In genomic region chr4:2537011-2537830, GRCh38 we compare ENCODE assay signal across 8 cellular contexts. TPM values are rescaled to one million over a fixed set of nuclear protein-coding genes. Genes with fewer than 3 reads are reported as not detected.
DNase-seq lines count a peak whose midpoint lies in the region; ATAC-seq and TF ChIP-seq lines count a peak whose summit lies in the region.

No MANE protein-coding gene starts in this region.

- peak; percentile 14 to 57 (median 40) for DNase-seq in CD4-positive, alpha-beta T cell
- peak; percentile 56 for DNase-seq in WTC11 (ENCODE audit: low spot score)
- DNase-seq in central memory CD4-positive, alpha-beta T cell, result peak; percentile 56
- peak; percentile 42 to 61 for DNase-seq in left colon
- DNase-seq in stimulated activated CD4-positive, alpha-beta T cell treated with anti-CD3 and anti-CD28 coated beads, Interleukin-2, amount 100 ng/mL, for 24 hours, result peak; percentile 59 to 62
- DNase-seq in NCI-H446 treated with DMSO at 0.1 percent for 48 hours (lab: John Stamatoyannopoulos, UW), result no peak

- CTCF ChIA-PET in CD4-positive, alpha-beta T cell (lab: Charles Lee), result interaction anchor here (1.5 to 1.9 kb wide), 2 partner anchors 67 to 125 kb away, joined by 5 read pairs; no protein-coding TSS in a partner anchor
- CTCF ChIA-PET in WTC11 (lab: Charles Lee), result interaction anchor here (0.6 to 1.5 kb wide), 5 partner anchors 34 to 317 kb away, joined by 3 to 4 read pairs (median 3); no protein-coding TSS in a partner anchor

- H3K27ac ChIP-seq in CD4-positive, alpha-beta T cell (ENCODE audit: low read depth, low read length), result peak overlapping the region; percentile 70

- no peaks in the 10 kb centered on the region for H3K9me3 Mint-ChIP-seq in CD4-positive, alpha-beta T cell
- H3K9me3 Mint-ChIP-seq in WTC11, result no peaks in the 10 kb centered on the region

- no peak for TF ChIP-seq RAD21 in Ishikawa (IDR thresholded peaks at IDR 0.05; ENCODE audit: low read depth)

- H3K36me3 Mint-ChIP-seq in CD4-positive, alpha-beta T cell (ENCODE audit: low read depth), result peaks cover 9% of the 10 kb centered on the region
- no peaks in the 10 kb centered on the region for H3K36me3 Mint-ChIP-seq in WTC11

- peak; percentile 3 for ATAC-seq in CD4-positive, alpha-beta T cell (ENCODE audit: poor library complexity)
- ATAC-seq in GM21367 (IDR thresholded peaks at IDR 0.05; ENCODE audit: unreplicated experiment), result peak; percentile 13
- no peak for ATAC-seq in WTC11
- peak; percentile 11 for ATAC-seq in left colon

- no peaks in the 10 kb centered on the region for H3K27me3 ChIP-seq in CD4-positive, alpha-beta T cell (ENCODE audit: control insufficient read depth, insufficient read depth, low read length)

- no peaks in the 10 kb centered on the region for H3K9me3 ChIP-seq in CD4-positive, alpha-beta T cell (ENCODE audit: control insufficient read depth, low read length)

- TF ChIP-seq CTCF in CD4-positive, alpha-beta T cell (IDR thresholded peaks at IDR 0.05), result no peak
- no peak for TF ChIP-seq CTCF in WTC11 (IDR thresholded peaks at IDR 0.05)

- H3K4me3 Mint-ChIP-seq in CD4-positive, alpha-beta T cell, result peak overlapping the region; percentile 95
- peak overlapping the region; percentile 81 for H3K4me3 Mint-ChIP-seq in WTC11

- POLR2A ChIA-PET in CD4-positive, alpha-beta T cell (lab: Charles Lee), result interaction anchor here (0.9 to 2.6 kb wide), 8 partner anchors 34 to 529 kb away, joined by 3 to 48 read pairs (median 4); partner anchors contain the start of genes CFAP99, MXD4, NELFA and RNF4
- POLR2A ChIA-PET in WTC11 (lab: Charles Lee), result interaction anchor here (1.6 kb wide), 1 partner anchor 69 kb away, joined by 9 read pairs; the partner anchor contains the start of gene RNF4

- intact Hi-C loops in CD4-positive, alpha-beta T cell (cut with DNase I, micrococcal nuclease), result loop anchor here (2.0 to 10.0 kb wide), 10 partner anchors 70 to 998 kb away; partner anchors contain the start of genes ADD1 (in 1 of the 2), FAM53A (in 1 of the 2), GRK4 (in 1 of the 2) and HAUS3 (in 1 of the 2)
- intact Hi-C loops in left colon (cut with DNase I, micrococcal nuclease), result no loop called here

- H3K27me3 Mint-ChIP-seq in CD4-positive, alpha-beta T cell, result no peaks in the 10 kb centered on the region
- no peaks in the 10 kb centered on the region for H3K27me3 Mint-ChIP-seq in WTC11 (ENCODE audit: low read depth)

- peak overlapping the region; percentile 86 for H3K27ac Mint-ChIP-seq in CD4-positive, alpha-beta T cell
- H3K27ac Mint-ChIP-seq in WTC11, result peak overlapping the region; percentile 92

- H3K4me1 Mint-ChIP-seq in CD4-positive, alpha-beta T cell (ENCODE audit: low read depth), result peaks cover 20% of the 10 kb centered on the region
- H3K4me1 Mint-ChIP-seq in WTC11, result peaks cover 11% of the 10 kb centered on the region

- no peak for TF ChIP-seq EP300 in Ishikawa (IDR thresholded peaks at IDR 0.05; ENCODE audit: borderline replicate concordance)

TF ChIP-seq in Ishikawa, 13 proteins besides CTCF, POLR2A, EP300 and RAD21 (continues in another document):
- TF ChIP-seq NFIC (IDR thresholded peaks at IDR 0.05), result no peak
- TF ChIP-seq FOXM1 (IDR thresholded peaks at IDR 0.05; ENCODE audit: borderline replicate concordance, low read depth), result peak; percentile 68
- no peak for TF ChIP-seq CREB1 (IDR thresholded peaks at IDR 0.05; ENCODE audit: low read depth)
- TF ChIP-seq ZBTB7A (IDR thresholded peaks at IDR 0.05; ENCODE audit: low read depth), result 0 out of 2 replicates have a peak, but pooled peaks have one; percentile 44
- TF ChIP-seq USF1 (IDR thresholded peaks at IDR 0.05), result no peak
- 0 out of 2 replicates have a peak, but pooled peaks have one; percentile 31 for TF ChIP-seq TAF1 (IDR thresholded peaks at IDR 0.05; ENCODE audit: low read depth)
- TF ChIP-seq TCF12 (IDR thresholded peaks at IDR 0.05; ENCODE audit: low read depth), result no peak
- TF ChIP-seq TEAD4 (IDR thresholded peaks at IDR 0.05), result no peak
- TF ChIP-seq REST (IDR thresholded peaks at IDR 0.05; ENCODE audit: low read depth), result no peak

TF ChIP-seq in WTC11, 78 proteins besides CTCF, POLR2A, EP300 and RAD21 (continues in another document):
- TF ChIP-seq AR (CRISPR knock-in tag; IDR thresholded peaks at IDR 0.05), result no peak
- no peak; the same call in 1 of the 2 replicates for TF ChIP-seq FOXP4 (CRISPR knock-in tag; IDR thresholded peaks at IDR 0.05)
- no peak for TF ChIP-seq NR3C1 (CRISPR knock-in tag; conservative IDR thresholded peaks at IDR 0.05; ENCODE audit: low read depth)
- TF ChIP-seq USF2 (CRISPR knock-in tag; IDR thresholded peaks at IDR 0.05), result peak; percentile 13; the same call in 1 of the 2 replicates
- no peak for TF ChIP-seq SOX15 (CRISPR knock-in tag; IDR thresholded peaks at IDR 0.05)
- TF ChIP-seq IRF1 (CRISPR knock-in tag; IDR thresholded peaks at IDR 0.05), result no peak
- TF ChIP-seq OVOL2 (CRISPR knock-in tag; IDR thresholded peaks at IDR 0.05; ENCODE audit: borderline replicate concordance), result no peak
- TF ChIP-seq SMAD4 (CRISPR knock-in tag; IDR thresholded peaks at IDR 0.05), result no peak
- no peak for TF ChIP-seq STAT6 (CRISPR knock-in tag; conservative IDR thresholded peaks at IDR 0.05; ENCODE audit: low read depth)
- no peak for TF ChIP-seq ZNF396 (CRISPR knock-in tag; IDR thresholded peaks at IDR 0.05; ENCODE audit: borderline replicate concordance)
- TF ChIP-seq ZNF671 (CRISPR knock-in tag; IDR thresholded peaks at IDR 0.05), result no peak

RNA-seq across cellular contexts. Expression of gene FAM193A, which starts 0.8 kb away (rescaled TPM):
- 10 to 100 TPM; 28.4 to 30.0 TPM for total RNA-seq in CD4-positive, alpha-beta T cell
- total RNA-seq in WTC11 (2021) (24.4 to 28.1 TPM (median 24.6 TPM) in 3 replicates), left colon (10 to 100 TPM; 22.8 to 23.7 TPM)

Comparison
In these comparisons a context has a peak if more than half of its experiments do, and no peak if none do; other contexts are left out.
1. intact Hi-C loops: an anchor here in CD4-positive, alpha-beta T cell (2.0 to 10.0 kb wide); none called in left colon.